Comparison of ENCODE assay signal across 24 cellular contexts in genomic region chr17:17520599-17521232, GRCh38.
"Had no signal": no experiment of that assay in that cellular context is flagged by ENCODE, and none has a peak within 500 bp of the region (broad histone marks: within the 10 kb centered on the region; RNA-seq: fewer than 3 reads in every experiment).

No MANE protein-coding gene starts in this region.

- H3K4me1 ChIP-seq: colonic mucosa, left lung, lower lobe of right lung, parathyroid adenoma, prostate gland had no signal

- H3K27me3 ChIP-seq: colonic mucosa, esophagus squamous epithelium, left lung, right lobe of liver, tibial nerve, upper lobe of left lung had no signal

- H3K36me3 ChIP-seq: colonic mucosa, prostate gland, thoracic aorta had no signal

- H2AFZ ChIP-seq: parathyroid adenoma had no signal

- DNase-seq: colonic mucosa; dermis blood vessel endothelial cell; effector memory CD8-positive, alpha-beta T cell; erythroblast; esophagus squamous epithelium; foreskin melanocyte; head of caudate nucleus; lower lobe of right lung; nephron progenitor cell; right lobe of liver; small intestine; stimulated activated CD4-positive, alpha-beta T cell treated with anti-CD3 and anti-CD28 coated beads, Interleukin-15, amount 100 ng/mL, for 24 hours; stimulated activated CD4-positive, alpha-beta T cell treated with anti-CD3 and anti-CD28 coated beads, Interleukin-2, amount 100 ng/mL, for 48 hours; stimulated activated naive B cell treated with anti-CD40 and anti-IgM and Interleukin-4, amounts not matched to agents 10 μg/mL and 1 μg/mL and 100 μg/mL, for 72 hours had no signal

- H3K4me3 ChIP-seq: colonic mucosa, esophagus squamous epithelium, left lung, lower lobe of right lung, prostate gland, right lobe of liver, thoracic aorta, tibial nerve, upper lobe of left lung had no signal

- H3K27ac ChIP-seq: colonic mucosa, esophagus squamous epithelium, left lung, lower lobe of right lung, parathyroid adenoma, prostate gland, right lobe of liver, thoracic aorta, tibial nerve, upper lobe of left lung had no signal

- H3K79me2 ChIP-seq: parathyroid adenoma had no signal

- H3K9ac ChIP-seq: parathyroid adenoma had no signal

- H3K9me3 ChIP-seq: colonic mucosa, esophagus squamous epithelium, left lung, lower lobe of right lung, prostate gland, right lobe of liver, thoracic aorta, tibial nerve, upper lobe of left lung had no signal

- ATAC-seq: effector memory CD8-positive, alpha-beta T cell; left lung; lower lobe of right lung; naive thymus-derived CD8-positive, alpha-beta T cell; right lobe of liver; stimulated activated naive B cell treated with anti-CD40 and anti-IgM and Interleukin-4, amounts not matched to agents 10 μg/mL and 1 μg/mL and 100 μg/mL, for 72 hours had no signal

- FAIRE-seq: endometrium, keratinocyte, small intestine, urothelium cell line had no signal
